In the genomic region with DNA sequence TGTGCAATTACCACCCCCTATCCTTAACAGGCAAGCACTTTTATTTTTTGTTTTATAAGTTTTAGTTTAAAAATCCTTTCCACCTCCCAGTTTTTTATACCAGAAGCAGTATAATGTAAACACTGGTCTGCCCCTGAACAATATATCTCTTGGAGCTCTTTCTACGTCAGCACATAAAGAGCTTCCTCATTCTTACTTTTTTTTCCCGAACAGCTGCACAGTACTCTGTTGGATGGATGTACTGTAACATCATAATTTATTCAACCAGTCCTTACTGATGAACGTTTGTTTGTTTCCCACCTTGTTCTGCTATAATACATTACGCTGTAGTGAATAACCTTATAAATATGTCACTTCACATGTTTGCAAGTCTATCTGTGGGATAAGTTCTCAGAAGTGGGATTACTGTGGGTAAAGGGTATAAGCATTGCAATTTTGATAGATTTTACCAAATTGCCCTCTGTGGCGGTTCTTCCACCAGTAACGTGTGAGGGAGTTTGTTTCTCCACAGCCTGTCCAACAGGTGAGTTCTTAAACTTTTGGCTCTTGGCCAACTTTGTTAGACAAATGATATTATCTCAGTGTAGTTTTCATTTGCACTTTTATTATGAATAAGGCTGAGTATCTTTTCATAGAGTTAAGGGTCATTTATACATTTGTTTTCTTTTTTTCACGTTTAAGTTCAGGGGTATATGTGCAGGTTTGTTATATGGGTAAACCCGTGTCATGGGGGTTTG, we compare ENCODE assay signal across 27 cellular contexts. TPM values are rescaled to one million over a fixed set of nuclear protein-coding genes. Genes with fewer than 3 reads are reported as not detected.
DNase-seq lines count a peak whose midpoint lies in the region; ATAC-seq lines count a peak whose summit lies in the region.
"Had no signal": no experiment of that assay in that cellular context is flagged by ENCODE, and none has a peak within 500 bp of the region (broad histone marks: within the 10 kb centered on the region; RNA-seq: fewer than 3 reads in every experiment).

No MANE protein-coding gene starts in this region.

- ATAC-seq in left colon (peak; percentile 87), GM18861 (IDR thresholded peaks at IDR 0.05; ENCODE audit: unreplicated experiment) (no peak)
- ATAC-seq: A549; activated CD8-positive, alpha-beta T cell treated with anti-CD3 and anti-CD28 coated beads for 36 hours; effector memory CD8-positive, alpha-beta T cell; lower lobe of right lung; natural killer cell treated with Interleukin-12 subunit alpha and Interleukin-12 subunit beta and Interleukin-15 and Interleukin-18, amount 100 ng/mL, for 72 hours had no signal

- peak; percentile 43 for DNase-seq in NCI-H510A treated with DMSO at 0.1 percent for 48 hours (lab: John Stamatoyannopoulos, UW)
- DNase-seq in NCI-H510A (lab: John Stamatoyannopoulos, UW), result no peak
- DNase-seq in HT-29 (ENCODE audit: low spot score), result peak; percentile 51
- DNase-seq in NCI-H69 (lab: John Stamatoyannopoulos, UW), result peak; percentile 5
- no peak for DNase-seq in left colon
- no peak for DNase-seq in NCI-H2029 treated with DMSO at 0.1 percent for 48 hours (lab: John Stamatoyannopoulos, UW)
- DNase-seq in LoVo (ENCODE audit: low spot score), result no peak
- DNase-seq: activated CD8-positive, alpha-beta T cell treated with anti-CD3 and anti-CD28 coated beads for 36 hours; AML-193; anterior cingulate cortex; CD4-positive, alpha-beta T cell; colonic mucosa; effector memory CD8-positive, alpha-beta T cell; erythroblast; H7; lower lobe of right lung; NCI-H187; NCI-H446; retina; stimulated activated CD4-positive, alpha-beta T cell treated with anti-CD3 and anti-CD28 coated beads, Interleukin-12 subunit alpha, Interleukin-12 subunit beta, amount 100 ng/mL, for 4 hours; stimulated activated CD4-positive, alpha-beta T cell treated with anti-CD3 and anti-CD28 coated beads, Interleukin-4, amount 100 ng/mL, for 1 hour had no signal

- intact Hi-C loops in left colon (cut with DNase I, micrococcal nuclease), result no loop called here

RNA-seq across cellular contexts. Expression of a gene that starts 32.8 kb away (rescaled TPM):
- 16.3 and 20.5 TPM in 2 replicates for total RNA-seq in HT-29 (2014; rRNA removed; shearing (Covaris generic))
- 10 to 100 TPM; 11.2 to 24.3 TPM for total RNA-seq in left colon
- total RNA-seq: activated T-helper 2 cell treated with anti-CD3 and anti-CD28 coated beads, Interferon-gamma antibody, Interleukin-2, Interleukin-4, amounts not matched to agents 10 μg/mL and 5 μg/mL and 100 μg/mL, durations not matched to agents 14 hours and 24 hours and 36 hours; kidney epithelial cell; natural killer cell treated with Interleukin-12 subunit alpha and Interleukin-12 subunit beta and Interleukin-15 and Interleukin-18, amount 100 ng/mL, for 72 hours; T-helper 1 cell treated with Interleukin-12 subunit alpha and Interleukin-12 subunit beta and Interleukin-4 antibody, amounts not matched to agents 30 ng/mL and 1 ng/mL, for 36 hours had no signal

Comparison
In these comparisons a context has a peak if more than half of its experiments do, and no peak if none do; other contexts are left out.
1. DNase-seq: peak in NCI-H510A treated with DMSO at 0.1 percent for 48 hours (single experiment), HT-29 (single experiment) and NCI-H69 (single experiment); none in NCI-H510A (single experiment), left colon (0 of 2), NCI-H2029 treated with DMSO at 0.1 percent for 48 hours (single experiment) and LoVo (single experiment).